In genomic region chr9:117718085-117718484, GRCh38 we compare ENCODE assay signal across 9 cellular contexts. TPM values are rescaled to one million over a fixed set of nuclear protein-coding genes. Genes with fewer than 3 reads are reported as not detected.
DNase-seq lines count a peak whose midpoint lies in the region; ATAC-seq and TF ChIP-seq lines count a peak whose summit lies in the region.
"Had no signal": no experiment of that assay in that cellular context is flagged by ENCODE, and none has a peak within 500 bp of the region (broad histone marks: within the 10 kb centered on the region; RNA-seq: fewer than 3 reads in every experiment).

No MANE protein-coding gene starts in this region.

- ATAC-seq in GM19463 (IDR thresholded peaks at IDR 0.05; ENCODE audit: unreplicated experiment) (peak; percentile 99), HG03432 (IDR thresholded peaks at IDR 0.05; ENCODE audit: unreplicated experiment) (peak; percentile 99)
- peak; percentile 46 for ATAC-seq in stimulated activated naive CD8-positive, alpha-beta T cell treated with anti-CD3 and anti-CD28 coated beads, Interleukin-15, Interleukin-2, amounts not matched to agents 100 U/mL and 50 U/mL, for 24 hours
- no peak for ATAC-seq in CD4-positive, alpha-beta T cell (ENCODE audit: poor library complexity)

- DNase-seq in CD1c-positive myeloid dendritic cell (ENCODE audit: extremely low spot score) (peak; percentile 92), astrocyte of the spinal cord (ENCODE audit: low read depth, low spot score) (peak; percentile 45), globus pallidus (ENCODE audit: low spot score) (no peak), NCI-H774 (lab: John Stamatoyannopoulos, UW) (no peak)
- DNase-seq in stimulated activated naive CD8-positive, alpha-beta T cell treated with anti-CD3 and anti-CD28 coated beads, Interleukin-15, Interleukin-2, amounts not matched to agents 100 U/mL and 50 U/mL, for 24 hours, result no peak
- no peak for DNase-seq in CD4-positive, alpha-beta T cell

- H3K9me3 ChIP-seq in CD4-positive, alpha-beta T cell (ENCODE audit: control insufficient read depth, low read length), result no peaks in the 10 kb centered on the region

- no peak overlapping the region for H3K27ac ChIP-seq in CD4-positive, alpha-beta T cell (ENCODE audit: low read depth, low read length)

- no peak for TF ChIP-seq CTCF in astrocyte of the spinal cord (IDR thresholded peaks at IDR 0.05; ENCODE audit: low read depth, low read length)
- no peak for TF ChIP-seq CTCF in CD4-positive, alpha-beta T cell (IDR thresholded peaks at IDR 0.05)

- peaks cover 1% of the 10 kb centered on the region for H3K9me3 Mint-ChIP-seq in CD4-positive, alpha-beta T cell
- H3K9me3 Mint-ChIP-seq: nephron had no signal

- no peaks in the 10 kb centered on the region for H3K27me3 Mint-ChIP-seq in CD4-positive, alpha-beta T cell

- no peaks in the 10 kb centered on the region for H3K27me3 ChIP-seq in CD4-positive, alpha-beta T cell (ENCODE audit: control insufficient read depth, insufficient read depth, low read length)

- H3K4me3 ChIP-seq in astrocyte of the spinal cord (ENCODE audit: low read depth, low read length), result no peak overlapping the region

- H3K27ac Mint-ChIP-seq in CD4-positive, alpha-beta T cell, result no peak overlapping the region
- H3K27ac Mint-ChIP-seq: nephron had no signal

- no peaks in the 10 kb centered on the region for H3K4me1 Mint-ChIP-seq in CD4-positive, alpha-beta T cell (ENCODE audit: low read depth)
- H3K4me1 Mint-ChIP-seq: nephron had no signal

- no peak overlapping the region for H3K4me3 Mint-ChIP-seq in CD4-positive, alpha-beta T cell
- H3K4me3 Mint-ChIP-seq: nephron had no signal

- no peaks in the 10 kb centered on the region for H3K36me3 Mint-ChIP-seq in CD4-positive, alpha-beta T cell (ENCODE audit: low read depth)

- in situ Hi-C loops in astrocyte of the spinal cord (cut with HindIII; ENCODE audit: low sequenced_read_pairs), result no loop called here

- CTCF ChIA-PET in CD4-positive, alpha-beta T cell (lab: Charles Lee), result no interaction called here

- intact Hi-C loops in CD4-positive, alpha-beta T cell (cut with DNase I, micrococcal nuclease), result no loop called here

- POLR2A ChIA-PET in CD4-positive, alpha-beta T cell (lab: Charles Lee), result no interaction called here

RNA-seq across cellular contexts. Expression of gene TLR4, which starts 13.9 kb away (rescaled TPM):
- under 1 TPM; 0.34 to 0.44 TPM for total RNA-seq in CD4-positive, alpha-beta T cell

Comparison
In these comparisons a context has a peak if more than half of its experiments do, and no peak if none do; other contexts are left out.
1. DNase-seq: peak in CD1c-positive myeloid dendritic cell (single experiment) and astrocyte of the spinal cord (single experiment); none in stimulated activated naive CD8-positive, alpha-beta T cell treated with anti-CD3 and anti-CD28 coated beads, Interleukin-15, Interleukin-2, amounts not matched to agents 100 U/mL and 50 U/mL, for 24 hours (single experiment), globus pallidus (single experiment), NCI-H774 (single experiment) and CD4-positive, alpha-beta T cell (0 of 10).